Comparison of ENCODE assay signal across 12 cellular contexts in the genomic region with DNA sequence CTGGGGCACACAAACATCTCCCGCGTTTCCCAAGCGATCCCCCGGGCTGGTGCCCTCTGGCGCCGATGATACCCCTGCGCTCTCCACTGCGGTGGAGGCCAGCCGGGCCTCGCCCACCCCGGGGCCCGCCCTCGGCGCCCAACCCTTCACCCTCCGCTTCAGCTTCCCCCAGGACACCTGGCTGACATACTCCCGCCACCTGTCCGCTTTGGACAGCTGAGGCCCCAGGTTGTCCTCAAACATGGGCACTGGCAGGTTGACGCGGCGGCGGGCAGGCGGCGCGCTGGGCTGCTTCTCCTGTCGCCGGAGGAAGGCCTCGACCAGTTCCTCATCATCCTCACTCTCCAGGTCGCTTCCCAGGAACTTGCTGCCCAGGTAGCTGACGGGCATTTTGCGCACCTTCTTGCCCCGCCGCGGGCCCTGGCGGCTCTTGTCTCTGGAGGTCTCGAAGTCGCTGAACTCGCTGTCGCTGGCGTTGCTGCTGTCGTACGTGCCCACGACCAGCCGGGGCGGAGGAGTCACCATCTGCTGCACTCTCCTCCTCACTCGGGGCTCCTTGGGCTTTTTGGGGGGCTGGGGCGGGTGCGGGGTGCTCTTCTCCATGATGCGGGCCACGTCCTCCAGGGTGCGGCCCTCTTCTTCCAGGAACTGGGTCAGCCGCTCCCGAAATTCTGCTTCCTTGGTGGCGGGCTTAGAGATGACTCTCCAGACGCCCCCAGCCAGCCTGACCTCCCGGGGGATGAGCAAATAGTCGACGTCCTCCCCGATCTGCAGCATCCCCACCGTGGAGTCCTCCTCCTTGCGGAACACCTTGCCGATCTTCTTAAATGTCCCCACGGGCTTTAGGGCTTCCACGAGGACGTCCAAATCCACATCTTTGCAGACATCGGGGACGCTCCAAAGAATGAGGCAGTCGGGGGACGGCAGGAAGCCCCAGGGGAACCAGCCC. TPM values are rescaled to one million over a fixed set of nuclear protein-coding genes. Genes with fewer than 3 reads are reported as not detected.
A peak's percentile ranks its signal among the peaks of the same experiment; 100 is the strongest.
DNase-seq lines count a peak whose midpoint lies in the region; ATAC-seq and TF ChIP-seq lines count a peak whose summit lies in the region.
"Had no signal": no experiment of that assay in that cellular context is flagged by ENCODE, and none has a peak within 500 bp of the region (broad histone marks: within the 10 kb centered on the region; RNA-seq: fewer than 3 reads in every experiment).

No MANE protein-coding gene starts in this region.

- H3K9me3 Mint-ChIP-seq in WTC11: no peaks in the 10 kb centered on the region
- H3K9me3 Mint-ChIP-seq in activated T-cell treated with anti-CD3 and anti-CD28 coated beads, Interleukin-2, amount 50 U/mL, for 4 hours: no peaks in the 10 kb centered on the region
- H3K9me3 Mint-ChIP-seq in activated CD4-positive, alpha-beta memory T cell treated with anti-CD3 and anti-CD28 coated beads, Interleukin-2, amount 10 ng/mL, durations not matched to agents 7 days and 5 days: no peaks in the 10 kb centered on the region
- H3K9me3 Mint-ChIP-seq: CD4-positive, alpha-beta T cell; central memory CD8-positive, alpha-beta T cell had no signal

- DNase-seq in AG10803 (ENCODE audit: low read depth) (no peak), WTC11 (ENCODE audit: low spot score) (no peak), left ventricle myocardium inferior (no peak), DMS114 treated with DMSO at 0.1 percent for 48 hours (lab: John Stamatoyannopoulos, UW; ENCODE audit: unreplicated experiment) (no peak), GM10266 (ENCODE audit: extremely low spot score) (no peak)
- DNase-seq in activated T-cell treated with anti-CD3 and anti-CD28 coated beads, Interleukin-2, amount 50 U/mL, for 4 hours: no peak
- no peak for DNase-seq in activated CD4-positive, alpha-beta memory T cell treated with anti-CD3 and anti-CD28 coated beads, Interleukin-2, amount 10 ng/mL, durations not matched to agents 7 days and 5 days
- DNase-seq: activated CD4-positive, alpha-beta T cell treated with anti-CD3 and anti-CD28 coated beads, Interleukin-2, amount 50 U/mL, for 48 hours; CD4-positive, alpha-beta T cell; mucosa of descending colon had no signal

- H3K4me1 ChIP-seq in left ventricle myocardium inferior: peaks cover 72% of the 10 kb centered on the region
- peaks cover 10% of the 10 kb centered on the region for H3K4me1 ChIP-seq in parathyroid adenoma

- H3K4me3 ChIP-seq in AG10803 (ENCODE audit: low read length) (peak overlapping the region; percentile 66), left ventricle myocardium inferior (peak overlapping the region; percentile 73), parathyroid adenoma (ENCODE audit: low read depth, low read length) (peak overlapping the region; percentile 95)
- H3K4me3 ChIP-seq: mucosa of descending colon had no signal

- POLR2A ChIA-PET in WTC11 (lab: Charles Lee): interaction anchor here (0.7 to 1.4 kb wide), 3 partner anchors 8 to 188 kb away, joined by 3 to 20 read pairs (median 8); partner anchors contain the start of gene CALM3
- POLR2A ChIA-PET in activated CD4-positive, alpha-beta memory T cell treated with anti-CD3 and anti-CD28 coated beads, Interleukin-2, amount 10 ng/mL, durations not matched to agents 7 days and 5 days (lab: Charles Lee): no interaction called here

- H3K36me3 ChIP-seq in left ventricle myocardium inferior (peaks cover 8% of the 10 kb centered on the region), parathyroid adenoma (ENCODE audit: control insufficient read depth, insufficient read depth, low read length) (no peaks in the 10 kb centered on the region)

- H3K4me2 ChIP-seq in parathyroid adenoma (ENCODE audit: low read length): peak overlapping the region; percentile 99

- no peaks in the 10 kb centered on the region for H3K9me3 ChIP-seq in left ventricle myocardium inferior (replicated peaks)
- H3K9me3 ChIP-seq in parathyroid adenoma (ENCODE audit: control insufficient read depth, low read length): no peaks in the 10 kb centered on the region
- H3K9me3 ChIP-seq: mucosa of descending colon had no signal

- H3K27me3 ChIP-seq in left ventricle myocardium inferior (ENCODE audit: low read depth): peaks cover 53% of the 10 kb centered on the region
- no peaks in the 10 kb centered on the region for H3K27me3 ChIP-seq in parathyroid adenoma (ENCODE audit: control insufficient read depth, insufficient read depth, low read length)

- peaks cover 6% of the 10 kb centered on the region for H3K27me3 Mint-ChIP-seq in WTC11 (ENCODE audit: low read depth)
- H3K27me3 Mint-ChIP-seq in activated T-cell treated with anti-CD3 and anti-CD28 coated beads, Interleukin-2, amount 50 U/mL, for 4 hours (ENCODE audit: low read depth): peaks cover 84% of the 10 kb centered on the region
- H3K27me3 Mint-ChIP-seq in activated CD4-positive, alpha-beta memory T cell treated with anti-CD3 and anti-CD28 coated beads, Interleukin-2, amount 10 ng/mL, durations not matched to agents 7 days and 5 days: peaks cover 69% of the 10 kb centered on the region

- H3K4me1 Mint-ChIP-seq in WTC11: peaks cover 63% of the 10 kb centered on the region
- H3K4me1 Mint-ChIP-seq in activated T-cell treated with anti-CD3 and anti-CD28 coated beads, Interleukin-2, amount 50 U/mL, for 4 hours (ENCODE audit: low read depth): peaks cover 14% of the 10 kb centered on the region
- peaks cover 8% of the 10 kb centered on the region for H3K4me1 Mint-ChIP-seq in activated CD4-positive, alpha-beta memory T cell treated with anti-CD3 and anti-CD28 coated beads, Interleukin-2, amount 10 ng/mL, durations not matched to agents 7 days and 5 days

- no peak overlapping the region for H3K9ac ChIP-seq in parathyroid adenoma

- peak overlapping the region; percentile 81 for H2AFZ ChIP-seq in parathyroid adenoma

- peak overlapping the region; percentile 91 for H3K27ac Mint-ChIP-seq in WTC11
- H3K27ac Mint-ChIP-seq in activated CD4-positive, alpha-beta memory T cell treated with anti-CD3 and anti-CD28 coated beads, Interleukin-2, amount 10 ng/mL, durations not matched to agents 7 days and 5 days: no peak overlapping the region
- H3K27ac Mint-ChIP-seq: CD4-positive, alpha-beta T cell had no signal

- no peaks in the 10 kb centered on the region for H3K79me2 ChIP-seq in parathyroid adenoma

- intact Hi-C loops in left ventricle myocardium inferior (cut with micrococcal nuclease): no loop called here

- TF ChIP-seq CTCF in AG10803 (conservative IDR thresholded peaks at IDR 0.05; ENCODE audit: low read length): 0 out of 2 replicates have a peak, but pooled peaks have one; percentile 2
- TF ChIP-seq CTCF in WTC11 (IDR thresholded peaks at IDR 0.05): no peak
- peak; percentile 14 for TF ChIP-seq CTCF in left ventricle myocardium inferior (IDR thresholded peaks at IDR 0.05; ENCODE audit: borderline replicate concordance)
- TF ChIP-seq CTCF in parathyroid adenoma (IDR thresholded peaks at IDR 0.05): no peak
- no peak for TF ChIP-seq CTCF in GM10266 (IDR thresholded peaks at IDR 0.05; ENCODE audit: control insufficient read depth, insufficient read depth, low read depth, missing control alignments)

- peaks cover 13% of the 10 kb centered on the region for H3K36me3 Mint-ChIP-seq in WTC11
- no peaks in the 10 kb centered on the region for H3K36me3 Mint-ChIP-seq in activated T-cell treated with anti-CD3 and anti-CD28 coated beads, Interleukin-2, amount 50 U/mL, for 4 hours (ENCODE audit: insufficient read depth)
- no peaks in the 10 kb centered on the region for H3K36me3 Mint-ChIP-seq in activated CD4-positive, alpha-beta memory T cell treated with anti-CD3 and anti-CD28 coated beads, Interleukin-2, amount 10 ng/mL, durations not matched to agents 7 days and 5 days (ENCODE audit: low read depth)

- peak overlapping the region; percentile 90 for H3K27ac ChIP-seq in left ventricle myocardium inferior (replicated peaks)
- no peak overlapping the region for H3K27ac ChIP-seq in parathyroid adenoma

- CTCF ChIA-PET in WTC11 (lab: Charles Lee): interaction anchor here (0.8 to 1.5 kb wide), 16 partner anchors 7 to 189 kb away, joined by 3 to 19 read pairs (median 4); partner anchors contain the start of gene CALM3
- CTCF ChIA-PET in activated CD4-positive, alpha-beta memory T cell treated with anti-CD3 and anti-CD28 coated beads, Interleukin-2, amount 10 ng/mL, durations not matched to agents 7 days and 5 days (lab: Charles Lee): no interaction called here

- peak overlapping the region; percentile 95 for H3K4me3 Mint-ChIP-seq in WTC11
- no peak overlapping the region for H3K4me3 Mint-ChIP-seq in activated T-cell treated with anti-CD3 and anti-CD28 coated beads, Interleukin-2, amount 50 U/mL, for 4 hours
- no peak overlapping the region for H3K4me3 Mint-ChIP-seq in activated CD4-positive, alpha-beta memory T cell treated with anti-CD3 and anti-CD28 coated beads, Interleukin-2, amount 10 ng/mL, durations not matched to agents 7 days and 5 days
- H3K4me3 Mint-ChIP-seq: CD4-positive, alpha-beta T cell; central memory CD8-positive, alpha-beta T cell had no signal

- no peak for ATAC-seq in WTC11
- no peak for ATAC-seq in activated T-cell treated with anti-CD3 and anti-CD28 coated beads, Interleukin-2, amount 50 U/mL, for 4 hours

TF ChIP-seq in WTC11, 78 proteins besides CTCF, POLR2A, EP300 and RAD21 (continues in another document):
- peak; percentile 47; the same call in 1 of the 2 replicates for TF ChIP-seq FOXP1 (CRISPR knock-in tag; IDR thresholded peaks at IDR 0.05; ENCODE audit: borderline replicate concordance)
- no peak for TF ChIP-seq MYBL2 (CRISPR knock-in tag; IDR thresholded peaks at IDR 0.05)
- TF ChIP-seq MAX (CRISPR knock-in tag; IDR thresholded peaks at IDR 0.05): 0 out of 2 replicates have a peak, but pooled peaks have one; percentile 45

RNA-seq across cellular contexts. Expression of gene CCDC8, which starts 1.1 kb away (rescaled TPM):
- total RNA-seq in WTC11 (2021): 25.2 to 27.2 TPM (median 25.7 TPM) in 3 replicates
- total RNA-seq in left ventricle myocardium inferior: 30.8 TPM
- under 1 TPM in 2 of 3 donors, not detected in 1; 0.05 to 0.08 TPM for total RNA-seq in activated T-cell treated with anti-CD3 and anti-CD28 coated beads, Interleukin-2, amount 50 U/mL, for 4 hours
- not detected for total RNA-seq in activated CD4-positive, alpha-beta memory T cell treated with anti-CD3 and anti-CD28 coated beads, Interleukin-2, amount 10 ng/mL, durations not matched to agents 7 days and 5 days
- total RNA-seq: CD4-positive, alpha-beta T cell had no signal

RNA-seq across cellular contexts. Expression of gene PNMA8C, which starts 16.4 kb away (rescaled TPM):
- 1.2 to 2.0 TPM (median 2.0 TPM) in 3 replicates for total RNA-seq in WTC11 (2021)
- not detected for total RNA-seq in left ventricle myocardium inferior
- total RNA-seq in activated T-cell treated with anti-CD3 and anti-CD28 coated beads, Interleukin-2, amount 50 U/mL, for 4 hours: not detected
- not detected for total RNA-seq in activated CD4-positive, alpha-beta memory T cell treated with anti-CD3 and anti-CD28 coated beads, Interleukin-2, amount 10 ng/mL, durations not matched to agents 7 days and 5 days
- total RNA-seq: CD4-positive, alpha-beta T cell had no signal

RNA-seq across cellular contexts. Expression of gene PNMA8A, which starts 59.1 kb away (rescaled TPM):
- total RNA-seq in WTC11 (2021) (24.8 to 30.5 TPM (median 25.4 TPM) in 3 replicates), left ventricle myocardium inferior (8.4 TPM)
- total RNA-seq in activated T-cell treated with anti-CD3 and anti-CD28 coated beads, Interleukin-2, amount 50 U/mL, for 4 hours: under 1 TPM in 1 of 3 donors, not detected in 2; 0.41 TPM
- not detected for total RNA-seq in activated CD4-positive, alpha-beta memory T cell treated with anti-CD3 and anti-CD28 coated beads, Interleukin-2, amount 10 ng/mL, durations not matched to agents 7 days and 5 days
- total RNA-seq: CD4-positive, alpha-beta T cell had no signal

Comparison
In these comparisons a context has a peak if more than half of its experiments do, and no peak if none do; other contexts are left out.
1. CTCF ChIP-seq: peak in AG10803 (single experiment) and left ventricle myocardium inferior (single experiment); none in WTC11 (single experiment), parathyroid adenoma (single experiment) and GM10266 (single experiment).
2. RNA of gene CCDC8, which starts 1.1 kb away (total RNA-seq): 30.8 TPM in left ventricle myocardium inferior (single experiment) and 25.2 to 27.2 TPM in WTC11; 0.05 to 0.08 TPM in activated T-cell treated with anti-CD3 and anti-CD28 coated beads, Interleukin-2, amount 50 U/mL, for 4 hours and not detected in activated CD4-positive, alpha-beta memory T cell treated with anti-CD3 and anti-CD28 coated beads, Interleukin-2, amount 10 ng/mL, durations not matched to agents 7 days and 5 days; every median in the first group is over 10 times any median in the second.
3. Peak in every context shown above with its lines, with median percentiles within 50 percentile points of each other: H3K4me3 ChIP-seq.